Comparison of ENCODE assay signal across 8 cellular contexts in genomic region chr2:9914384-9915065, GRCh38. TPM values are rescaled to one million over a fixed set of nuclear protein-coding genes. Genes with fewer than 3 reads are reported as not detected.
A peak's percentile ranks its signal among the peaks of the same experiment; 100 is the strongest.
DNase-seq lines count a peak whose midpoint lies in the region; ATAC-seq and TF ChIP-seq lines count a peak whose summit lies in the region.

No MANE protein-coding gene starts in this region.

- H3K4me3 Mint-ChIP-seq in CD14-positive monocyte, result no peak overlapping the region

- peak; percentile 93 for DNase-seq in HT1080 (ENCODE audit: low read depth)
- peak in 1 of 2 donors; percentile 46 for DNase-seq in activated naive CD4-positive, alpha-beta T cell treated with anti-CD3 and anti-CD28 coated beads, Interleukin-2, amount 50 U/mL, for 72 hours (ENCODE audit: low spot score in 2 of 2)
- peak; percentile 17 to 42 for DNase-seq in stimulated activated CD4-positive, alpha-beta T cell treated with anti-CD3 and anti-CD28 coated beads, Interleukin-12 subunit alpha, Interleukin-12 subunit beta, amount 100 ng/mL, for 24 hours (ENCODE audit: low read depth in 2 of 2)
- DNase-seq in NCI-H1694 (lab: John Stamatoyannopoulos, UW), result no peak
- DNase-seq in SIG-M5 treated with dmso at 0.1 percent for 504 hours (lab: John Stamatoyannopoulos, UW; ENCODE audit: unreplicated experiment), result no peak
- DNase-seq in CD14-positive monocyte (ENCODE audit: low spot score), result no peak

- ATAC-seq in GM21529 (IDR thresholded peaks at IDR 0.05; ENCODE audit: unreplicated experiment), result peak; percentile 100
- ATAC-seq in activated naive CD4-positive, alpha-beta T cell treated with anti-CD3 and anti-CD28 coated beads, Interleukin-2, amount 50 U/mL, for 72 hours, result peak; percentile 100

- H3K9me3 Mint-ChIP-seq in activated naive CD4-positive, alpha-beta T cell treated with anti-CD3 and anti-CD28 coated beads, Interleukin-2, amount 50 U/mL, for 72 hours, result no peaks in the 10 kb centered on the region
- H3K9me3 Mint-ChIP-seq in CD14-positive monocyte, result no peaks in the 10 kb centered on the region

- TF ChIP-seq CTCF in GM12874 (IDR thresholded peaks at IDR 0.05; ENCODE audit: insufficient read depth, low read depth, low read length), result peak; percentile 21; the same call in 1 of the 2 replicates
- no peak for TF ChIP-seq CTCF in CD14-positive monocyte (IDR thresholded peaks at IDR 0.05)

- no peaks in the 10 kb centered on the region for H3K27me3 Mint-ChIP-seq in CD14-positive monocyte (ENCODE audit: low read depth in 3 of 3)

- peaks cover 9 to 18% of the 10 kb centered on the region in 2 donors for H3K36me3 Mint-ChIP-seq in activated naive CD4-positive, alpha-beta T cell treated with anti-CD3 and anti-CD28 coated beads, Interleukin-2, amount 50 U/mL, for 72 hours
- H3K36me3 Mint-ChIP-seq in CD14-positive monocyte, result peaks cover 57 to 62% of the 10 kb centered on the region in 2 donors

- no peaks in the 10 kb centered on the region for H3K4me1 Mint-ChIP-seq in CD14-positive monocyte

- H3K27ac Mint-ChIP-seq in activated naive CD4-positive, alpha-beta T cell treated with anti-CD3 and anti-CD28 coated beads, Interleukin-2, amount 50 U/mL, for 72 hours, result peak overlapping the region; percentile 1 to 65
- peak overlapping the region in 1 of 7 donors; percentile 54 for H3K27ac Mint-ChIP-seq in CD14-positive monocyte

- intact Hi-C loops in CD14-positive monocyte (cut with micrococcal nuclease), result no loop called here

RNA-seq across cellular contexts. Expression of gene GRHL1, which starts 37.0 kb away (rescaled TPM):
- 0.11 and 0.17 TPM in 2 replicates for total RNA-seq in HT1080 (2014; rRNA removed; shearing (Covaris generic))
- 0.06 and 0.42 TPM in 2 replicates for polyA plus RNA-seq in HT1080 (2015; cell fraction: cytosol; rRNA removed)
- polyA plus RNA-seq in HT1080 (2015; cell fraction: nucleus; rRNA removed), result 0.44 and 0.53 TPM in 2 replicates
- total RNA-seq in activated naive CD4-positive, alpha-beta T cell treated with anti-CD3 and anti-CD28 coated beads, Interleukin-2, amount 50 U/mL, for 72 hours, result under 1 TPM; 0.59 to 0.88 TPM
- not detected for polyA plus RNA-seq in CD14-positive monocyte

Comparison
In these comparisons a context has a peak if more than half of its experiments do, and no peak if none do; other contexts are left out.
1. DNase-seq: peak in HT1080 (single experiment) and stimulated activated CD4-positive, alpha-beta T cell treated with anti-CD3 and anti-CD28 coated beads, Interleukin-12 subunit alpha, Interleukin-12 subunit beta, amount 100 ng/mL, for 24 hours (2 of 2); none in NCI-H1694 (single experiment), SIG-M5 treated with dmso at 0.1 percent for 504 hours (single experiment) and CD14-positive monocyte (single experiment).